ENCODE assay signal across 1 cellular context in the genomic region with DNA sequence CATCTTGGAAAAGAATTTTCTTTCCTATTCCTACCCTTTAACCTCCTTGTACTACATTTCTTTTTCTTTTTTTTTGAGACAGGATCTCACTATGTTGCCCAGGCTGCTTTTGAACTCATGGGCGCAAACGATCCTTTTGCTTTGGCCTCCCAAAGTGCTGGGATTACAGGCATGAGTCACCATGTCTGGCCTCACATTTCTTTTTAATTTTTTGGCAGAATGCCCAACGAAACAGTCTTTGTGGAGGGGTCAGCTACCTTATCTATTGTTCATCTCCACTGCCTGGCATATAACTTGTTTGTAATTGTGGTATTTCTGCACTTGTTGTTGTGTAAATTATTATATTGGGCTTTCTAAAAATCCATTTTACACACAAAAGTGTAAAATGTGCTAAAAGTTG.
TF ChIP-seq lines count a peak whose summit lies in the region.

No MANE protein-coding gene starts in this region.

TF ChIP-seq in SK-N-SH, 30 proteins besides CTCF, POLR2A, EP300 and RAD21 (continued from another document):
- TF ChIP-seq, protein P1, sequence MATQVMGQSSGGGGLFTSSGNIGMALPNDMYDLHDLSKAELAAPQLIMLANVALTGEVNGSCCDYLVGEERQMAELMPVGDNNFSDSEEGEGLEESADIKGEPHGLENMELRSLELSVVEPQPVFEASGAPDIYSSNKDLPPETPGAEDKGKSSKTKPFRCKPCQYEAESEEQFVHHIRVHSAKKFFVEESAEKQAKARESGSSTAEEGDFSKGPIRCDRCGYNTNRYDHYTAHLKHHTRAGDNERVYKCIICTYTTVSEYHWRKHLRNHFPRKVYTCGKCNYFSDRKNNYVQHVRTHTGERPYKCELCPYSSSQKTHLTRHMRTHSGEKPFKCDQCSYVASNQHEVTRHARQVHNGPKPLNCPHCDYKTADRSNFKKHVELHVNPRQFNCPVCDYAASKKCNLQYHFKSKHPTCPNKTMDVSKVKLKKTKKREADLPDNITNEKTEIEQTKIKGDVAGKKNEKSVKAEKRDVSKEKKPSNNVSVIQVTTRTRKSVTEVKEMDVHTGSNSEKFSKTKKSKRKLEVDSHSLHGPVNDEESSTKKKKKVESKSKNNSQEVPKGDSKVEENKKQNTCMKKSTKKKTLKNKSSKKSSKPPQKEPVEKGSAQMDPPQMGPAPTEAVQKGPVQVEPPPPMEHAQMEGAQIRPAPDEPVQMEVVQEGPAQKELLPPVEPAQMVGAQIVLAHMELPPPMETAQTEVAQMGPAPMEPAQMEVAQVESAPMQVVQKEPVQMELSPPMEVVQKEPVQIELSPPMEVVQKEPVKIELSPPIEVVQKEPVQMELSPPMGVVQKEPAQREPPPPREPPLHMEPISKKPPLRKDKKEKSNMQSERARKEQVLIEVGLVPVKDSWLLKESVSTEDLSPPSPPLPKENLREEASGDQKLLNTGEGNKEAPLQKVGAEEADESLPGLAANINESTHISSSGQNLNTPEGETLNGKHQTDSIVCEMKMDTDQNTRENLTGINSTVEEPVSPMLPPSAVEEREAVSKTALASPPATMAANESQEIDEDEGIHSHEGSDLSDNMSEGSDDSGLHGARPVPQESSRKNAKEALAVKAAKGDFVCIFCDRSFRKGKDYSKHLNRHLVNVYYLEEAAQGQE (IDR thresholded peaks at IDR 0.05; ENCODE audit: low read depth, low read length): no peak
- peak; percentile 48 for TF ChIP-seq JUND (IDR thresholded peaks at IDR 0.05)
- TF ChIP-seq PBX3 (IDR thresholded peaks at IDR 0.05): no peak
- no peak for TF ChIP-seq GATA2 (CRISPR knock-in tag; IDR thresholded peaks at IDR 0.05)
- no peak for TF ChIP-seq FOXM1 (IDR thresholded peaks at IDR 0.05; ENCODE audit: low read depth)
